Comparison of ENCODE assay signal across 10 cellular contexts in genomic region chr12:53659609-53660008, GRCh38. TPM values are rescaled to one million over a fixed set of nuclear protein-coding genes. Genes with fewer than 3 reads are reported as not detected.
A peak's percentile ranks its signal among the peaks of the same experiment; 100 is the strongest.
DNase-seq lines count a peak whose midpoint lies in the region; ATAC-seq and TF ChIP-seq lines count a peak whose summit lies in the region.
"Had no signal": no experiment of that assay in that cellular context is flagged by ENCODE, and none has a peak within 500 bp of the region (broad histone marks: within the 10 kb centered on the region; RNA-seq: fewer than 3 reads in every experiment).

No MANE protein-coding gene starts in this region.

- no peak overlapping the region for H3K4me3 Mint-ChIP-seq in neural crest cell
- no peak overlapping the region for H3K4me3 Mint-ChIP-seq in naive thymus-derived CD8-positive, alpha-beta T cell
- H3K4me3 Mint-ChIP-seq in CD4-positive, alpha-beta memory T cell = no peak overlapping the region
- H3K4me3 Mint-ChIP-seq: activated CD4-positive, alpha-beta T cell treated with anti-CD3 and anti-CD28 coated beads, Interleukin-2, amount 10 ng/mL, durations not matched to agents 24 days and 14 days had no signal

- H3K4me2 ChIP-seq in fibroblast of lung (ENCODE audit: extremely low read depth, insufficient read depth, low read length) = peak overlapping the region; percentile 77

- in situ Hi-C loops in ACHN (cut with HindIII; ENCODE audit: low pct_ligation_motif_present, low pct_unique_long_range_greater_than_20kb, low sequenced_read_pairs) = no loop called here

- no peaks in the 10 kb centered on the region for H3K27me3 Mint-ChIP-seq in neural crest cell (ENCODE audit: low read depth)
- H3K27me3 Mint-ChIP-seq in naive thymus-derived CD8-positive, alpha-beta T cell = no peaks in the 10 kb centered on the region
- no peaks in the 10 kb centered on the region for H3K27me3 Mint-ChIP-seq in CD4-positive, alpha-beta memory T cell
- H3K27me3 Mint-ChIP-seq: activated CD4-positive, alpha-beta T cell treated with anti-CD3 and anti-CD28 coated beads, Interleukin-2, amount 10 ng/mL, durations not matched to agents 24 days and 14 days had no signal

- no peak for TF ChIP-seq CTCF in fibroblast of lung (conservative IDR thresholded peaks at IDR 0.05 in 1 of 2, IDR thresholded peaks at IDR 0.05 in 1 of 2; ENCODE audit: low read depth in 1 of 2, low read length in 2 of 2)
- TF ChIP-seq CTCF in neural crest cell (conservative IDR thresholded peaks at IDR 0.05) = no peak

- POLR2A ChIA-PET in naive thymus-derived CD8-positive, alpha-beta T cell (lab: Charles Lee) = no interaction called here
- POLR2A ChIA-PET in CD4-positive, alpha-beta memory T cell (lab: Charles Lee; ENCODE audit: partially characterized antibody) = no interaction called here

- peak overlapping the region; percentile 97 for H3K27ac Mint-ChIP-seq in neural crest cell (ENCODE audit: unreplicated experiment)
- H3K27ac Mint-ChIP-seq in naive thymus-derived CD8-positive, alpha-beta T cell = no peak overlapping the region
- H3K27ac Mint-ChIP-seq in CD4-positive, alpha-beta memory T cell = no peak overlapping the region
- H3K27ac Mint-ChIP-seq: activated CD4-positive, alpha-beta T cell treated with anti-CD3 and anti-CD28 coated beads, Interleukin-2, amount 10 ng/mL, durations not matched to agents 24 days and 14 days had no signal

- no peaks in the 10 kb centered on the region for H4K20me1 ChIP-seq in fibroblast of lung (ENCODE audit: control insufficient read depth, extremely low read depth, insufficient read depth, low read length)

- no peaks in the 10 kb centered on the region for H3K79me2 ChIP-seq in fibroblast of lung (ENCODE audit: control insufficient read depth, insufficient read depth, low read length)

- peaks cover 29% of the 10 kb centered on the region for H3K4me1 Mint-ChIP-seq in neural crest cell
- no peaks in the 10 kb centered on the region for H3K4me1 Mint-ChIP-seq in naive thymus-derived CD8-positive, alpha-beta T cell
- peaks cover 0 to 1% (median 0%) of the 10 kb centered on the region in 4 donors for H3K4me1 Mint-ChIP-seq in CD4-positive, alpha-beta memory T cell

- no peaks in the 10 kb centered on the region for H3K36me3 ChIP-seq in fibroblast of lung (ENCODE audit: control insufficient read depth, insufficient read depth, low read length)
- H3K36me3 ChIP-seq in CD4-positive, alpha-beta memory T cell (ENCODE audit: insufficient read depth, low read length) = peaks cover 2% of the 10 kb centered on the region

- H3K27ac ChIP-seq in fibroblast of lung (ENCODE audit: insufficient read depth, low read length) = peak overlapping the region; percentile 79
- H3K27ac ChIP-seq in CD4-positive, alpha-beta memory T cell (ENCODE audit: low read depth, low read length) = no peak overlapping the region

- H3K9me3 Mint-ChIP-seq in neural crest cell = no peaks in the 10 kb centered on the region
- no peaks in the 10 kb centered on the region for H3K9me3 Mint-ChIP-seq in naive thymus-derived CD8-positive, alpha-beta T cell
- H3K9me3 Mint-ChIP-seq in CD4-positive, alpha-beta memory T cell = peaks cover 0 to 2% (median 0%) of the 10 kb centered on the region in 8 donors
- H3K9me3 Mint-ChIP-seq: activated CD4-positive, alpha-beta T cell treated with anti-CD3 and anti-CD28 coated beads, Interleukin-2, amount 10 ng/mL, durations not matched to agents 24 days and 14 days had no signal

- peak; percentile 8 for DNase-seq in ACHN
- peak; percentile 61 for DNase-seq in NCI-H69 (lab: John Stamatoyannopoulos, UW)
- peak; percentile 46 to 65 for DNase-seq in fibroblast of lung (ENCODE audit: low read depth in 2 of 2)
- no peak for DNase-seq in neural crest cell (ENCODE audit: low read depth, low spot score)
- DNase-seq in HCEC 1CT = no peak
- no peak for DNase-seq in Ammon's horn (ENCODE audit: low spot score)
- DNase-seq in naive thymus-derived CD8-positive, alpha-beta T cell = no peak
- no peak for DNase-seq in CD4-positive, alpha-beta memory T cell
- DNase-seq: activated CD4-positive, alpha-beta T cell treated with anti-CD3 and anti-CD28 coated beads, Interleukin-2, amount 10 ng/mL, durations not matched to agents 24 days and 14 days; KBM-7 had no signal

- H2AFZ ChIP-seq in fibroblast of lung (ENCODE audit: low read length) = peak overlapping the region; percentile 61

- H3K4me1 ChIP-seq in fibroblast of lung (ENCODE audit: control insufficient read depth, extremely low read depth, insufficient read depth, low read length) = peaks cover 5% of the 10 kb centered on the region
- H3K4me1 ChIP-seq in CD4-positive, alpha-beta memory T cell (ENCODE audit: insufficient read depth, low read length) = no peaks in the 10 kb centered on the region

- peak overlapping the region; percentile 12 to 31 (median 24) for H3K4me3 ChIP-seq in fibroblast of lung (replicated peaks in 1 of 4; ENCODE audit: control extremely low read depth in 1 of 4, insufficient read depth in 1 of 4, low read depth in 3 of 4, low read length in 4 of 4)
- H3K4me3 ChIP-seq in CD4-positive, alpha-beta memory T cell (ENCODE audit: low read length in 2 of 2) = no peak overlapping the region

- no peak overlapping the region for H3K9ac ChIP-seq in fibroblast of lung (ENCODE audit: insufficient read depth, low read length)

- H3K9me3 ChIP-seq in fibroblast of lung (ENCODE audit: control insufficient read depth, insufficient read depth, low read depth, low read length) = no peaks in the 10 kb centered on the region
- no peaks in the 10 kb centered on the region for H3K9me3 ChIP-seq in CD4-positive, alpha-beta memory T cell (ENCODE audit: control insufficient read depth in 1 of 2, low read length in 2 of 2)

- CTCF ChIA-PET in CD4-positive, alpha-beta memory T cell (lab: Charles Lee; ENCODE audit: partially characterized antibody) = interaction anchor here (2.0 kb wide), 1 partner anchor 86 kb away, joined by 4 read pairs; no protein-coding TSS in a partner anchor

- peaks cover 11% of the 10 kb centered on the region for H3K36me3 Mint-ChIP-seq in neural crest cell (ENCODE audit: low read depth)
- H3K36me3 Mint-ChIP-seq in naive thymus-derived CD8-positive, alpha-beta T cell = peaks cover 4 to 26% (median 10%) of the 10 kb centered on the region in 3 donors
- peaks cover 22 to 23% of the 10 kb centered on the region in 2 donors for H3K36me3 Mint-ChIP-seq in CD4-positive, alpha-beta memory T cell

- intact Hi-C loops in CD4-positive, alpha-beta memory T cell (cut with micrococcal nuclease) = no loop called here

- H3K27me3 ChIP-seq in fibroblast of lung (ENCODE audit: control insufficient read depth, insufficient read depth, low read length) = no peaks in the 10 kb centered on the region
- no peaks in the 10 kb centered on the region for H3K27me3 ChIP-seq in CD4-positive, alpha-beta memory T cell (ENCODE audit: insufficient read depth, low read length)

- ATAC-seq in naive thymus-derived CD8-positive, alpha-beta T cell = no peak

RNA-seq across cellular contexts. Expression of gene ATP5MC2, which starts 16.3 kb away (rescaled TPM):
- total RNA-seq in fibroblast of lung (148 and 169 TPM in 2 replicates), neural crest cell (596 and 603 TPM in 2 replicates)
- polyA plus RNA-seq in fibroblast of lung = 232 and 372 TPM in 2 replicates
- polyA plus RNA-seq in fibroblast of lung (2012) = 362 and 517 TPM in 2 replicates
- 884 and 1,264 TPM in 2 replicates for polyA minus RNA-seq in fibroblast of lung (ENCODE audit: low replicate concordance)
- 100 to 1,000 TPM; 235 to 250 TPM for total RNA-seq in naive thymus-derived CD8-positive, alpha-beta T cell
- polyA plus RNA-seq in naive thymus-derived CD8-positive, alpha-beta T cell = 100 to 1,000 TPM; 519 to 658 (median 605) TPM
- 100 to 1,000 TPM; 238 to 246 TPM for total RNA-seq in CD4-positive, alpha-beta memory T cell
- 100 to 1,000 TPM; 519 to 581 TPM for polyA plus RNA-seq in CD4-positive, alpha-beta memory T cell

RNA-seq across cellular contexts. Expression of gene ATF7, which starts 33.4 kb away (rescaled TPM):
- total RNA-seq in fibroblast of lung = 7.4 and 11.4 TPM in 2 replicates
- polyA plus RNA-seq in fibroblast of lung = 24.7 and 27.4 TPM in 2 replicates
- 16.4 and 16.6 TPM in 2 replicates for polyA plus RNA-seq in fibroblast of lung (2012)
- polyA minus RNA-seq in fibroblast of lung (ENCODE audit: low replicate concordance) = 44.1 and 48.7 TPM in 2 replicates
- total RNA-seq in neural crest cell = 32.5 and 37.4 TPM in 2 replicates
- 10 to 100 TPM; 25.8 to 30.4 TPM for total RNA-seq in naive thymus-derived CD8-positive, alpha-beta T cell
- polyA plus RNA-seq in naive thymus-derived CD8-positive, alpha-beta T cell = 10 to 100 TPM; 13.0 to 19.2 (median 13.7) TPM
- total RNA-seq in CD4-positive, alpha-beta memory T cell = 10 to 100 TPM; 26.8 to 35.8 TPM
- 10 to 100 TPM; 16.3 to 16.4 TPM for polyA plus RNA-seq in CD4-positive, alpha-beta memory T cell

Comparison
In these comparisons a context has a peak if more than half of its experiments do, and no peak if none do; other contexts are left out.
1. DNase-seq: peak in ACHN (single experiment), NCI-H69 (single experiment) and fibroblast of lung (2 of 2); none in neural crest cell (single experiment), HCEC 1CT (single experiment), Ammon's horn (single experiment), naive thymus-derived CD8-positive, alpha-beta T cell (0 of 10) and CD4-positive, alpha-beta memory T cell (0 of 5).
2. H3K4me3 ChIP-seq: peak in fibroblast of lung (4 of 4); none in CD4-positive, alpha-beta memory T cell (0 of 2).